ENCODE assay signal across 11 cellular contexts in genomic region chr2:64115808-64116598, GRCh38. TPM values are rescaled to one million over a fixed set of nuclear protein-coding genes. Genes with fewer than 3 reads are reported as not detected.
DNase-seq lines count a peak whose midpoint lies in the region; ATAC-seq and TF ChIP-seq lines count a peak whose summit lies in the region.
"Had no signal": no experiment of that assay in that cellular context is flagged by ENCODE, and none has a peak within 500 bp of the region (broad histone marks: within the 10 kb centered on the region; RNA-seq: fewer than 3 reads in every experiment).

No MANE protein-coding gene starts in this region.

- H3K27me3 ChIP-seq in Peyer's patch (no peaks in the 10 kb centered on the region), hepatocyte (no peaks in the 10 kb centered on the region)

- no peaks in the 10 kb centered on the region for H3K27me3 Mint-ChIP-seq in activated naive CD4-positive, alpha-beta T cell treated with anti-CD3 and anti-CD28 coated beads for 36 hours (ENCODE audit: low read depth)
- H3K27me3 Mint-ChIP-seq in activated naive CD4-positive, alpha-beta T cell treated with anti-CD3 and anti-CD28 coated beads, Interleukin-2, amount 10 ng/mL, durations not matched to agents 7 days and 5 days: no peaks in the 10 kb centered on the region
- H3K27me3 Mint-ChIP-seq in stimulated activated naive B cell treated with anti-CD40 and anti-IgM and Interleukin-4, amounts not matched to agents 10 μg/mL and 1 μg/mL and 100 μg/mL, for 72 hours: no peaks in the 10 kb centered on the region

- no peak overlapping the region for H2AFZ ChIP-seq in hepatocyte

- peak overlapping the region; percentile 47 for H3K4me2 ChIP-seq in hepatocyte

- H3K4me3 Mint-ChIP-seq in activated naive CD4-positive, alpha-beta T cell treated with anti-CD3 and anti-CD28 coated beads for 36 hours: no peak overlapping the region
- no peak overlapping the region for H3K4me3 Mint-ChIP-seq in activated naive CD4-positive, alpha-beta T cell treated with anti-CD3 and anti-CD28 coated beads, Interleukin-2, amount 10 ng/mL, durations not matched to agents 7 days and 5 days
- H3K4me3 Mint-ChIP-seq in stimulated activated naive B cell treated with anti-CD40 and anti-IgM and Interleukin-4, amounts not matched to agents 10 μg/mL and 1 μg/mL and 100 μg/mL, for 72 hours: no peak overlapping the region

- H3K9me3 Mint-ChIP-seq in activated naive CD4-positive, alpha-beta T cell treated with anti-CD3 and anti-CD28 coated beads for 36 hours: no peaks in the 10 kb centered on the region
- H3K9me3 Mint-ChIP-seq in activated naive CD4-positive, alpha-beta T cell treated with anti-CD3 and anti-CD28 coated beads, Interleukin-2, amount 10 ng/mL, durations not matched to agents 7 days and 5 days: no peaks in the 10 kb centered on the region
- no peaks in the 10 kb centered on the region for H3K9me3 Mint-ChIP-seq in stimulated activated naive B cell treated with anti-CD40 and anti-IgM and Interleukin-4, amounts not matched to agents 10 μg/mL and 1 μg/mL and 100 μg/mL, for 72 hours

- H3K4me1 Mint-ChIP-seq in activated naive CD4-positive, alpha-beta T cell treated with anti-CD3 and anti-CD28 coated beads for 36 hours (ENCODE audit: low read depth): peaks cover 76% of the 10 kb centered on the region
- peaks cover 45% of the 10 kb centered on the region for H3K4me1 Mint-ChIP-seq in activated naive CD4-positive, alpha-beta T cell treated with anti-CD3 and anti-CD28 coated beads, Interleukin-2, amount 10 ng/mL, durations not matched to agents 7 days and 5 days
- H3K4me1 Mint-ChIP-seq in stimulated activated naive B cell treated with anti-CD40 and anti-IgM and Interleukin-4, amounts not matched to agents 10 μg/mL and 1 μg/mL and 100 μg/mL, for 72 hours: peaks cover 16 to 33% of the 10 kb centered on the region in 2 donors

- H3K4me3 ChIP-seq in Peyer's patch (peak overlapping the region in 1 of 4 donors; percentile 12), hepatocyte (no peak overlapping the region)

- TF ChIP-seq POLR2A in Peyer's patch (IDR thresholded peaks at IDR 0.05): no peak

- CTCF ChIA-PET in activated naive CD4-positive, alpha-beta T cell treated with anti-CD3 and anti-CD28 coated beads for 36 hours (lab: Charles Lee): interaction anchor here (0.6 to 1.2 kb wide), 2 partner anchors 26 to 1416 kb away, joined by 3 read pairs; no protein-coding TSS in a partner anchor
- CTCF ChIA-PET in activated naive CD4-positive, alpha-beta T cell treated with anti-CD3 and anti-CD28 coated beads, Interleukin-2, amount 10 ng/mL, durations not matched to agents 7 days and 5 days (lab: Charles Lee): interaction anchor here (2.0 kb wide), 1 partner anchor 14 kb away, joined by 5 read pairs; no protein-coding TSS in a partner anchor

- no peaks in the 10 kb centered on the region for H3K36me3 Mint-ChIP-seq in activated naive CD4-positive, alpha-beta T cell treated with anti-CD3 and anti-CD28 coated beads for 36 hours (ENCODE audit: low read depth)
- H3K36me3 Mint-ChIP-seq in activated naive CD4-positive, alpha-beta T cell treated with anti-CD3 and anti-CD28 coated beads, Interleukin-2, amount 10 ng/mL, durations not matched to agents 7 days and 5 days: peaks cover 6% of the 10 kb centered on the region
- H3K36me3 Mint-ChIP-seq in stimulated activated naive B cell treated with anti-CD40 and anti-IgM and Interleukin-4, amounts not matched to agents 10 μg/mL and 1 μg/mL and 100 μg/mL, for 72 hours: peaks cover 1 to 2% of the 10 kb centered on the region in 2 donors

- H3K36me3 ChIP-seq in Peyer's patch (no peaks in the 10 kb centered on the region), hepatocyte (replicated peaks; ENCODE audit: insufficient read depth, low read depth) (no peaks in the 10 kb centered on the region)

- H3K9me3 ChIP-seq in Peyer's patch: no peaks in the 10 kb centered on the region
- no peaks in the 10 kb centered on the region for H3K9me3 ChIP-seq in hepatocyte (ENCODE audit: low read depth)

- ATAC-seq in stimulated activated naive B cell treated with anti-CD40 and anti-IgM and Interleukin-4, amounts not matched to agents 10 μg/mL and 1 μg/mL and 100 μg/mL, for 72 hours (replicated peaks): peak; percentile 31 to 45
- ATAC-seq in GM21423 (IDR thresholded peaks at IDR 0.05; ENCODE audit: unreplicated experiment): no peak

- no peak for DNase-seq in activated naive CD4-positive, alpha-beta T cell treated with anti-CD3 and anti-CD28 coated beads for 36 hours
- DNase-seq in activated naive CD4-positive, alpha-beta T cell treated with anti-CD3 and anti-CD28 coated beads, Interleukin-2, amount 10 ng/mL, durations not matched to agents 7 days and 5 days: no peak
- peak in 1 of 3 donors; percentile 47 for DNase-seq in Peyer's patch
- no peak for DNase-seq in hepatocyte (ENCODE audit: low spot score)
- DNase-seq in stimulated activated naive B cell treated with anti-CD40 and anti-IgM and Interleukin-4, amounts not matched to agents 10 μg/mL and 1 μg/mL and 100 μg/mL, for 72 hours: no peak
- DNase-seq in NCI-H2029 treated with DMSO at 0.1 percent for 48 hours (lab: John Stamatoyannopoulos, UW): no peak
- DNase-seq in 8988T: no peak
- DNase-seq: NCI-H187 treated with DMSO at 0.1 percent for 48 hours; stimulated activated CD4-positive, alpha-beta T cell treated with anti-CD3 and anti-CD28 coated beads, Interleukin-4, amount 100 ng/mL, for 24 hours had no signal

- H3K9me2 ChIP-seq in hepatocyte (replicated peaks; ENCODE audit: insufficient read depth): no peaks in the 10 kb centered on the region

- peaks cover 0 to 55% (median 11%) of the 10 kb centered on the region in 4 donors for H3K4me1 ChIP-seq in Peyer's patch
- H3K4me1 ChIP-seq in hepatocyte (ENCODE audit: insufficient read depth): peaks cover 49% of the 10 kb centered on the region

- peaks cover 13% of the 10 kb centered on the region for H4K20me1 ChIP-seq in hepatocyte (ENCODE audit: insufficient read depth, poor library complexity, severe bottlenecking)

- 64% methylated on average over 2 of the region's 2 CpGs for WGBS in hepatocyte (ENCODE audit: low lambda C conversion rate, missing lambda C conversion rate)

- H3K27ac Mint-ChIP-seq in activated naive CD4-positive, alpha-beta T cell treated with anti-CD3 and anti-CD28 coated beads for 36 hours: peak overlapping the region; percentile 46
- H3K27ac Mint-ChIP-seq in activated naive CD4-positive, alpha-beta T cell treated with anti-CD3 and anti-CD28 coated beads, Interleukin-2, amount 10 ng/mL, durations not matched to agents 7 days and 5 days: no peak overlapping the region
- H3K27ac Mint-ChIP-seq in stimulated activated naive B cell treated with anti-CD40 and anti-IgM and Interleukin-4, amounts not matched to agents 10 μg/mL and 1 μg/mL and 100 μg/mL, for 72 hours: peak overlapping the region; percentile 76

- TF ChIP-seq CTCF in Peyer's patch (IDR thresholded peaks at IDR 0.05): no peak
- no peak for TF ChIP-seq CTCF in hepatocyte (IDR thresholded peaks at IDR 0.05; ENCODE audit: poor library complexity)

- H3K27ac ChIP-seq in Peyer's patch (peak overlapping the region in 3 of 4 donors; percentile 65 to 80 (median 75)), hepatocyte (peak overlapping the region; percentile 79)
- H3K27ac ChIP-seq: RWPE1 had no signal

- H3K79me2 ChIP-seq in hepatocyte: peaks cover 96% of the 10 kb centered on the region

- intact Hi-C loops in activated naive CD4-positive, alpha-beta T cell treated with anti-CD3 and anti-CD28 coated beads for 36 hours (cut with micrococcal nuclease): loop anchor here (1.0 kb wide), 1 partner anchor 7 kb away; no protein-coding TSS in a partner anchor

RNA-seq across cellular contexts. Expression of gene PELI1, which starts 28.2 kb away (rescaled TPM):
- total RNA-seq in activated naive CD4-positive, alpha-beta T cell treated with anti-CD3 and anti-CD28 coated beads for 36 hours: 10 to 100 TPM; 25.7 to 28.0 TPM
- total RNA-seq in Peyer's patch: 10 to 100 TPM; 22.3 to 45.7 (median 40.2) TPM
- 60.0 and 62.9 TPM in 2 replicates for total RNA-seq in hepatocyte
- 30.5 and 32.6 TPM in 2 replicates for polyA plus RNA-seq in hepatocyte
